Comparison of ENCODE assay signal across 8 cellular contexts in the genomic region with DNA sequence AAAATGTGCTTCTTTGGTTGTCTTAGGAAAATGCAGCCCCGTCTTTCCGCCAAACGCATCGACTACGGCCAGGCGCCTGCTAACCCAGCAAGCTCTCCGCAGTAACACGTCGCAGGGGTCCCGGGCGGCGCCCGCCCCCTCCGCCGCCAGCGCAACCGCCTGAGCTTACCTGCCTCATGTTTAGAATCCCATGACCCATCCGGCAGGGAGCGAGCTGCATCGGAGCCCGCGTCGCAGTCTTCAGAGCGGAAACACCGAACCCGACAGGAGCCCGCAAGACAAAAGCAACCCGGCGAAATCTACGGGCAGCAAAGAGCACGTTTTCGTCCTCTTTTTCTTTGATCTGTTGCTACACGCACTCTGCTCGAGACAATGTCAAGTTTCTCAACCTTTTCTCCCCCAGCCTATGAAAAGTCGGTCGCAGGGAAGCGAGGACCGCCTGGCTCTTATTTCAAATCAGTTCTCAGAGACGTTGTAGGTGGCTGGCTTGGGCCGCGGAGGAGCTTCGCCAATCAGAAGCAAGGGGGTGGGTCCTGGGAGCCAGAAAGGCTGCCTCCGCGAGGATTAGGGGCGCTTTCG. TPM values are rescaled to one million over a fixed set of nuclear protein-coding genes. Genes with fewer than 3 reads are reported as not detected.
DNase-seq lines count a peak whose midpoint lies in the region; ATAC-seq, FAIRE-seq and TF ChIP-seq lines count a peak whose summit lies in the region.

A gene with protein sequence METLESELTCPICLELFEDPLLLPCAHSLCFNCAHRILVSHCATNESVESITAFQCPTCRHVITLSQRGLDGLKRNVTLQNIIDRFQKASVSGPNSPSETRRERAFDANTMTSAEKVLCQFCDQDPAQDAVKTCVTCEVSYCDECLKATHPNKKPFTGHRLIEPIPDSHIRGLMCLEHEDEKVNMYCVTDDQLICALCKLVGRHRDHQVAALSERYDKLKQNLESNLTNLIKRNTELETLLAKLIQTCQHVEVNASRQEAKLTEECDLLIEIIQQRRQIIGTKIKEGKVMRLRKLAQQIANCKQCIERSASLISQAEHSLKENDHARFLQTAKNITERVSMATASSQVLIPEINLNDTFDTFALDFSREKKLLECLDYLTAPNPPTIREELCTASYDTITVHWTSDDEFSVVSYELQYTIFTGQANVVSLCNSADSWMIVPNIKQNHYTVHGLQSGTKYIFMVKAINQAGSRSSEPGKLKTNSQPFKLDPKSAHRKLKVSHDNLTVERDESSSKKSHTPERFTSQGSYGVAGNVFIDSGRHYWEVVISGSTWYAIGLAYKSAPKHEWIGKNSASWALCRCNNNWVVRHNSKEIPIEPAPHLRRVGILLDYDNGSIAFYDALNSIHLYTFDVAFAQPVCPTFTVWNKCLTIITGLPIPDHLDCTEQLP (minus strand): TSS at position 465 of the 579 bp plus-strand sequence. CDS start 53,038 bp downstream, outside the sequence.

- no peak within 1 kb of the TSS for H3K27ac Mint-ChIP-seq in CD4-positive, alpha-beta T cell

- peak within 1 kb of the TSS; percentile 53 to 77 (median 75) for H3K4me3 ChIP-seq in keratinocyte (ENCODE audit: control insufficient read depth in 2 of 3, extremely low read depth in 1 of 3, insufficient read depth in 2 of 3, low read depth in 1 of 3, low read length in 3 of 3)
- H3K4me3 ChIP-seq in skeletal muscle tissue (ENCODE audit: low read length in 3 of 3): peak within 1 kb of the TSS; percentile 59 to 78 (median 74)

- H3K27ac ChIP-seq in CD4-positive, alpha-beta T cell (ENCODE audit: low read depth, low read length): no peak within 1 kb of the TSS
- peak within 1 kb of the TSS; percentile 89 for H3K27ac ChIP-seq in keratinocyte (ENCODE audit: control insufficient read depth, insufficient read depth, low read length)
- H3K27ac ChIP-seq in skeletal muscle tissue (ENCODE audit: low read depth, low read length): peak within 1 kb of the TSS; percentile 40

- dilution Hi-C loops in keratinocyte (cut with MboI; ENCODE audit: extremely low pct_ligation_motif_present, low sequenced_read_pairs): no loop called here

- H3K4me1 Mint-ChIP-seq in CD4-positive, alpha-beta T cell (ENCODE audit: low read depth): peaks cover 14% of the 10 kb centered on the region

- no peaks in the 10 kb centered on the region for H3K9me3 ChIP-seq in CD4-positive, alpha-beta T cell (ENCODE audit: control insufficient read depth, low read length)
- H3K9me3 ChIP-seq in keratinocyte (ENCODE audit: control insufficient read depth, low read depth, low read length) (no peaks in the 10 kb centered on the region), skeletal muscle tissue (ENCODE audit: control insufficient read depth in 3 of 3, low read length in 3 of 3) (no peaks in the 10 kb centered on the region)

- H3K4me2 ChIP-seq in keratinocyte (ENCODE audit: control insufficient read depth, extremely low read depth, insufficient read depth, low read depth, low read length): peak within 1 kb of the TSS; percentile 86

- H3K36me3 ChIP-seq in keratinocyte (ENCODE audit: control insufficient read depth in 2 of 2, extremely low read depth in 1 of 2, insufficient read depth in 2 of 2, low read length in 2 of 2) (no peaks in the 10 kb centered on the region), skeletal muscle tissue (ENCODE audit: control insufficient read depth in 3 of 3, insufficient read depth in 3 of 3, low read length in 3 of 3) (no peaks in the 10 kb centered on the region)

- H3K4me1 ChIP-seq in keratinocyte (ENCODE audit: control insufficient read depth, extremely low read depth, insufficient read depth, low read length) (peaks cover 18% of the 10 kb centered on the region), skeletal muscle tissue (ENCODE audit: control insufficient read depth in 3 of 3, insufficient read depth in 3 of 3, low read length in 3 of 3) (peaks cover 3 to 17% (median 9%) of the 10 kb centered on the region in 3 donors)

- peaks cover 35% of the 10 kb centered on the region for H3K79me2 ChIP-seq in keratinocyte (ENCODE audit: control insufficient read depth, insufficient read depth, low read length)

- no peaks in the 10 kb centered on the region for H4K20me1 ChIP-seq in keratinocyte (ENCODE audit: control insufficient read depth, extremely low read depth, insufficient read depth, low read length)

- H3K9me1 ChIP-seq in keratinocyte (ENCODE audit: control insufficient read depth, extremely low read depth, insufficient read depth, low read length): no peaks in the 10 kb centered on the region

- intact Hi-C loops in CD4-positive, alpha-beta T cell (cut with DNase I, micrococcal nuclease): no loop called here

- H3K27me3 ChIP-seq in CD4-positive, alpha-beta T cell (ENCODE audit: control insufficient read depth, insufficient read depth, low read length): peaks cover 20% of the 10 kb centered on the region
- H3K27me3 ChIP-seq in keratinocyte (ENCODE audit: control insufficient read depth, extremely low read depth, insufficient read depth, low read length): no peaks in the 10 kb centered on the region
- H3K27me3 ChIP-seq in skeletal muscle tissue (ENCODE audit: control insufficient read depth in 3 of 3, insufficient read depth in 3 of 3, low read length in 3 of 3): peaks cover 0 to 13% (median 10%) of the 10 kb centered on the region in 3 donors

- TF ChIP-seq CTCF in CD4-positive, alpha-beta T cell (IDR thresholded peaks at IDR 0.05): no peak
- TF ChIP-seq CTCF in keratinocyte (optimal IDR thresholded peaks at IDR 0.05 in 1 of 3, IDR thresholded peaks at IDR 0.05 in 1 of 3, conservative IDR thresholded peaks at IDR 0.05 in 1 of 3; ENCODE audit: extremely low read depth in 1 of 3, insufficient read depth in 2 of 3, low read length in 3 of 3): no peak

- CTCF ChIA-PET in CD4-positive, alpha-beta T cell (lab: Charles Lee): no interaction called here

- peak within 1 kb of the TSS; percentile 42 for H3K4me3 Mint-ChIP-seq in CD4-positive, alpha-beta T cell

- POLR2A ChIA-PET in CD4-positive, alpha-beta T cell (lab: Charles Lee): no interaction called here

- no peaks in the 10 kb centered on the region for H3K36me3 Mint-ChIP-seq in CD4-positive, alpha-beta T cell (ENCODE audit: low read depth)

- peaks cover 50% of the 10 kb centered on the region for H3K27me3 Mint-ChIP-seq in CD4-positive, alpha-beta T cell

- ATAC-seq in CD4-positive, alpha-beta T cell (ENCODE audit: poor library complexity): no peak
- peak; percentile 45 for ATAC-seq in HG02610 (IDR thresholded peaks at IDR 0.05; ENCODE audit: unreplicated experiment)

- no peaks in the 10 kb centered on the region for H3K9me3 Mint-ChIP-seq in CD4-positive, alpha-beta T cell

- H3K9ac ChIP-seq in keratinocyte (ENCODE audit: control insufficient read depth, extremely low read depth, insufficient read depth, low read length) (peak within 1 kb of the TSS; percentile 86), skeletal muscle tissue (ENCODE audit: low read depth in 1 of 3, low read length in 3 of 3) (peak within 1 kb of the TSS; percentile 50 to 69 (median 68))

- DNase-seq in CD4-positive, alpha-beta T cell: peak in 1 of 10 experiments; percentile 0
- DNase-seq in NCI-H82 treated with DMSO at 0.1 percent for 48 hours (lab: John Stamatoyannopoulos, UW; ENCODE audit: unreplicated experiment) (peak; percentile 76), cerebellar cortex (ENCODE audit: low spot score) (peak; percentile 72), keratinocyte (ENCODE audit: low read depth, low spot score) (no peak), RKO (ENCODE audit: low spot score) (no peak), activated gamma-delta T cell treated with Interleukin-2 at 50 U/mL for 16 hours (no peak)

- peak within 1 kb of the TSS; percentile 70 for H2AFZ ChIP-seq in keratinocyte (ENCODE audit: control insufficient read depth, low read length)

- no peak for FAIRE-seq in keratinocyte (lab: Jason Lieb, UNC)

RNA-seq across cellular contexts. Expression of the gene that starts here (rescaled TPM):
- total RNA-seq in CD4-positive, alpha-beta T cell: under 1 TPM in 1 of 2 experiments, not detected in 1; 0.19 TPM
- polyA plus RNA-seq in keratinocyte: 4.7 to 15.4 TPM (median 9.2 TPM) in 3 replicates
- 4.6 TPM for polyA plus RNA-seq in keratinocyte (2011; ENCODE audit: low read depth)
- polyA plus RNA-seq in keratinocyte (2011; cell fraction: cytosol; rRNA removed): 7.0 and 9.4 TPM in 2 replicates
- polyA plus RNA-seq in keratinocyte (2011; cell fraction: nucleus; rRNA removed): 25.4 and 27.3 TPM in 2 replicates
- polyA plus RNA-seq in keratinocyte (2012; ENCODE audit: low replicate concordance): 4.4 and 8.7 TPM in 2 replicates
- 25.9 to 49.1 TPM (median 38.5 TPM) in 3 replicates for polyA minus RNA-seq in keratinocyte
- 5.2 TPM for polyA minus RNA-seq in keratinocyte (2011; cell fraction: cytosol; rRNA and poly(A)+ RNA removed)
- 19.9 and 36.3 TPM in 2 replicates for polyA minus RNA-seq in keratinocyte (2011; cell fraction: nucleus; rRNA and poly(A)+ RNA removed)
- 17.7 TPM for total RNA-seq in skeletal muscle tissue

Comparison
In these comparisons a context has a peak if more than half of its experiments do, and no peak if none do; other contexts are left out.
1. RNA of the gene that starts here (total RNA-seq): 17.7 TPM in skeletal muscle tissue (single experiment); 0.19 TPM in CD4-positive, alpha-beta T cell; every median in the first group is over 10 times any median in the second.
2. DNase-seq: peak in NCI-H82 treated with DMSO at 0.1 percent for 48 hours (single experiment) and cerebellar cortex (single experiment); none in keratinocyte (single experiment), RKO (single experiment) and activated gamma-delta T cell treated with Interleukin-2 at 50 U/mL for 16 hours (single experiment).